In the genomic region with DNA sequence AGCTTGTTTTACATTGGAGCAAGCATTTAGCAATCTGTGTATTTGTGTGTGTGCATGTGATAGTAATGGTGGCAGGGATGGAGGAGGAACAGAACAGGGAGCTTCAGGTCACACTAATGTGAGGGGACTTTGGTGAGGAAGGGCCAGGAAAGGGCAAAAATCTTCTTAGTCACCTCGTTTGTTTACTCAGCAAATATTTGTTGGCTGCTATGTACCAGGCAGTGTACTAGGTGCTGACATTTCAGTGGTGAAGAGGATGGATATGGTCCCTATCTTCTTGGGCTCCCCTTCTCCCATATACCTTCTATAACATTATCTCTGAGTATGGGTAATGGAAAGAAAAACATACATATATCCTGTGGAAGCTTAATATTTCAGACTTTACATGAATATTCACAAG, we compare ENCODE assay signal across 10 cellular contexts. TPM values are rescaled to one million over a fixed set of nuclear protein-coding genes. Genes with fewer than 3 reads are reported as not detected.
DNase-seq lines count a peak whose midpoint lies in the region; ATAC-seq, FAIRE-seq and TF ChIP-seq lines count a peak whose summit lies in the region.
"Had no signal": no experiment of that assay in that cellular context is flagged by ENCODE, and none has a peak within 500 bp of the region (broad histone marks: within the 10 kb centered on the region; RNA-seq: fewer than 3 reads in every experiment).

No MANE protein-coding gene starts in this region.

- H4K5ac ChIP-seq in IMR-90 (ENCODE audit: low read depth, low read length): peak overlapping the region; percentile 32

- FAIRE-seq in D721Med (lab: Jason Lieb, UNC): no peak

- intact Hi-C loops in IMR-90 (cut with micrococcal nuclease): no loop called here

- no peak for TF ChIP-seq RAD21 in IMR-90 (IDR thresholded peaks at IDR 0.05; ENCODE audit: low read length)

- in situ Hi-C loops in IMR-90 (cut with MboI; ENCODE audit: low sequenced_read_pairs): no loop called here

- peak overlapping the region; percentile 53; the same call in 1 of the 2 replicates for H3K18ac ChIP-seq in IMR-90 (ENCODE audit: low read depth, low read length)

- H2BK5ac ChIP-seq in IMR-90 (ENCODE audit: low read depth, low read length, poor library complexity, severe bottlenecking): peak overlapping the region; percentile 80

- H3K4me2 ChIP-seq in IMR-90 (ENCODE audit: low read depth, low read length): peak overlapping the region; percentile 86; the same call in 1 of the 2 replicates

- peak overlapping the region; percentile 59 for H2BK20ac ChIP-seq in IMR-90 (ENCODE audit: low read depth, low read length)

- TF ChIP-seq CTCF in IMR-90 (conservative IDR thresholded peaks at IDR 0.05; ENCODE audit: low read depth, low read length) (no peak), D721Med (IDR thresholded peaks at IDR 0.05; ENCODE audit: insufficient read depth, missing control alignments) (no peak)

- no peaks in the 10 kb centered on the region for H4K20me1 ChIP-seq in IMR-90 (ENCODE audit: insufficient read depth, low read length)

- H2AK9ac ChIP-seq in IMR-90 (replicated peaks; ENCODE audit: low read depth, low read length, poor library complexity): peak overlapping the region; percentile 22

- CTCF ChIA-PET in activated CD8-positive, alpha-beta memory T cell treated with anti-CD3 and anti-CD28 coated beads, Interleukin-2, amount 10 ng/mL, durations not matched to agents 7 days and 5 days (lab: Charles Lee): interaction anchor here (0.8 to 1.7 kb wide), 2 partner anchors 47 to 344 kb away, joined by 3 to 4 read pairs; a partner anchor contains a TSS
- CTCF ChIA-PET in IMR-90 (lab: Yijun Ruan, JAX): interaction anchor here (1.0 kb wide), 1 partner anchor 21 kb away, joined by 5 read pairs; no protein-coding TSS in a partner anchor

- H3K23ac ChIP-seq in IMR-90 (ENCODE audit: low read depth, low read length): peak overlapping the region; percentile 15; the same call in 1 of the 2 replicates

- H3K4me1 Mint-ChIP-seq in activated CD8-positive, alpha-beta memory T cell treated with anti-CD3 and anti-CD28 coated beads, Interleukin-2, amount 10 ng/mL, durations not matched to agents 7 days and 5 days: peaks cover 22% of the 10 kb centered on the region
- peaks cover 0 to 3% of the 10 kb centered on the region in 2 donors for H3K4me1 Mint-ChIP-seq in effector memory CD8-positive, alpha-beta T cell (ENCODE audit: low read depth in 2 of 2)

- DNase-seq in activated CD8-positive, alpha-beta memory T cell treated with anti-CD3 and anti-CD28 coated beads, Interleukin-2, amount 10 ng/mL, durations not matched to agents 7 days and 5 days: no peak
- DNase-seq in activated CD8-positive, alpha-beta memory T cell treated with anti-CD3 and anti-CD28 coated beads, Interleukin-2, amount 50 U/mL, for 48 hours: no peak
- DNase-seq in IMR-90: no peak
- no peak for DNase-seq in epithelial cell of prostate (ENCODE audit: low read depth, low spot score)
- DNase-seq in SKM-1 treated with dmso at 0.1 percent for 144 hours (lab: John Stamatoyannopoulos, UW; ENCODE audit: unreplicated experiment): no peak
- no peak for DNase-seq in effector memory CD8-positive, alpha-beta T cell
- no peak for DNase-seq in D721Med (ENCODE audit: insufficient read length, low spot score)
- DNase-seq: activated gamma-delta T cell treated with Interleukin-2 at 50 U/mL for 16 hours, NCI-H146 had no signal

- H3K4me3 ChIP-seq in IMR-90 (ENCODE audit: insufficient read depth, low read depth, low read length): no peak overlapping the region
- H3K4me3 ChIP-seq in urinary bladder (ENCODE audit: low read depth, low read length): no peak overlapping the region

- no peak overlapping the region for H3K56ac ChIP-seq in IMR-90 (ENCODE audit: extremely low read depth, insufficient read depth, low read length)

- H2AFZ ChIP-seq in IMR-90 (replicated peaks; ENCODE audit: low read length, poor library complexity): peak overlapping the region; percentile 40

- dilution Hi-C loops in IMR-90 (cut with HindIII; ENCODE audit: low sequenced_read_pairs, unreplicated experiment): no loop called here

- no peaks in the 10 kb centered on the region for H3K9me3 Mint-ChIP-seq in activated CD8-positive, alpha-beta memory T cell treated with anti-CD3 and anti-CD28 coated beads, Interleukin-2, amount 10 ng/mL, durations not matched to agents 7 days and 5 days (ENCODE audit: low read depth)
- peaks cover 0 to 3% of the 10 kb centered on the region in 2 donors for H3K9me3 Mint-ChIP-seq in effector memory CD8-positive, alpha-beta T cell

- peak overlapping the region; percentile 63; the same call in 1 of the 2 replicates for H2AK5ac ChIP-seq in IMR-90 (ENCODE audit: low read depth, low read length)

- no peaks in the 10 kb centered on the region for H3K79me1 ChIP-seq in IMR-90 (ENCODE audit: low read depth in 1 of 2, low read length in 2 of 2)

- H4K91ac ChIP-seq in IMR-90 (ENCODE audit: insufficient read depth, low read depth, low read length): peak overlapping the region; percentile 65; the same call in 1 of the 2 replicates

- no TSS peak for BruUV-seq in IMR-90 (replicated peaks; lab: Mats Ljungman, UMichigan)

- H3K27ac Mint-ChIP-seq in activated CD8-positive, alpha-beta memory T cell treated with anti-CD3 and anti-CD28 coated beads, Interleukin-2, amount 10 ng/mL, durations not matched to agents 7 days and 5 days: peak overlapping the region; percentile 92
- no peak overlapping the region for H3K27ac Mint-ChIP-seq in effector memory CD8-positive, alpha-beta T cell

- peaks cover 6% of the 10 kb centered on the region for H3K9me1 ChIP-seq in IMR-90 (ENCODE audit: insufficient read depth, low read length)

- H3K4me1 ChIP-seq in IMR-90 (ENCODE audit: control insufficient read depth, insufficient read depth, low read length) (peaks cover 4% of the 10 kb centered on the region), urinary bladder (ENCODE audit: insufficient read depth) (no peaks in the 10 kb centered on the region)

- H3K27me3 ChIP-seq in IMR-90 (ENCODE audit: control insufficient read depth, insufficient read depth, low read length): no peaks in the 10 kb centered on the region; the same call in 1 of the 2 replicates

- H3K9me3 ChIP-seq in IMR-90 (ENCODE audit: control insufficient read depth, insufficient read depth, low read length): no peaks in the 10 kb centered on the region

- peaks cover 4% of the 10 kb centered on the region for H3K36me3 Mint-ChIP-seq in activated CD8-positive, alpha-beta memory T cell treated with anti-CD3 and anti-CD28 coated beads, Interleukin-2, amount 10 ng/mL, durations not matched to agents 7 days and 5 days
- peaks cover 3% of the 10 kb centered on the region for H3K36me3 Mint-ChIP-seq in effector memory CD8-positive, alpha-beta T cell (ENCODE audit: insufficient read depth)

- peak overlapping the region; percentile 71 for H2BK120ac ChIP-seq in IMR-90 (ENCODE audit: low read depth, low read length)

- peak overlapping the region; percentile 50 for H3K14ac ChIP-seq in IMR-90 (replicated peaks; ENCODE audit: low read depth, low read length)

- H3K4me3 Mint-ChIP-seq in activated CD8-positive, alpha-beta memory T cell treated with anti-CD3 and anti-CD28 coated beads, Interleukin-2, amount 10 ng/mL, durations not matched to agents 7 days and 5 days: peak overlapping the region; percentile 73
- H3K4me3 Mint-ChIP-seq in effector memory CD8-positive, alpha-beta T cell: no peak overlapping the region

- POLR2A ChIA-PET in IMR-90 (lab: Charles Lee; ENCODE audit: unreplicated experiment): no interaction called here

- peak overlapping the region; percentile 43 for H3K27ac ChIP-seq in IMR-90 (ENCODE audit: insufficient read depth, low read length)
- H3K27ac ChIP-seq in epithelial cell of prostate: peak overlapping the region; percentile 89
- H3K27ac ChIP-seq in urinary bladder (ENCODE audit: low read depth): peak overlapping the region; percentile 45

- no peaks in the 10 kb centered on the region for H3K27me3 Mint-ChIP-seq in activated CD8-positive, alpha-beta memory T cell treated with anti-CD3 and anti-CD28 coated beads, Interleukin-2, amount 10 ng/mL, durations not matched to agents 7 days and 5 days
- H3K27me3 Mint-ChIP-seq in effector memory CD8-positive, alpha-beta T cell: peaks cover 0 to 5% of the 10 kb centered on the region in 2 donors

- no peaks in the 10 kb centered on the region for H3K36me3 ChIP-seq in IMR-90 (ENCODE audit: control insufficient read depth, insufficient read depth, low read length)
- H3K36me3 ChIP-seq in urinary bladder (ENCODE audit: insufficient read depth): no peaks in the 10 kb centered on the region

- no peak for ATAC-seq in activated CD8-positive, alpha-beta memory T cell treated with anti-CD3 and anti-CD28 coated beads, Interleukin-2, amount 10 ng/mL, durations not matched to agents 7 days and 5 days
- ATAC-seq in IMR-90 (ENCODE audit: low read depth): peak; percentile 10
- ATAC-seq in effector memory CD8-positive, alpha-beta T cell (replicated peaks): no peak

- WGBS in IMR-90 (ENCODE audit: extremely low coverage in 2 of 2, insufficient read length in 1 of 2), 2 experiments: no CpG with 5 or more reads among the region's 1 CpG
- 58% methylated on average over 1 of the region's 1 CpG for WGBS in urinary bladder

- H4K8ac ChIP-seq in IMR-90 (ENCODE audit: low read depth in 2 of 2, low read length in 2 of 2): peak overlapping the region; percentile 12 to 55; a peak in 3 of 4 replicates

- no peak for TF ChIP-seq POLR2A in IMR-90 (IDR thresholded peaks at IDR 0.05; ENCODE audit: low read depth, low read length)

- H2BK15ac ChIP-seq in IMR-90 (ENCODE audit: low read depth, low read length): peak overlapping the region; percentile 48; the same call in 1 of the 3 replicates

- H3K9ac ChIP-seq in IMR-90 (ENCODE audit: low read depth, low read length): no peak overlapping the region

- H3K4ac ChIP-seq in IMR-90 (ENCODE audit: low read depth, low read length): peak overlapping the region; percentile 57

TF ChIP-seq in IMR-90, 13 proteins besides CTCF, POLR2A, EP300 and RAD21:
- TF ChIP-seq RCOR1 (IDR thresholded peaks at IDR 0.05; ENCODE audit: insufficient replicate concordance, low read length) (no peak), MAFK (IDR thresholded peaks at IDR 0.05; ENCODE audit: low read depth, low read length) (peak; percentile 45)

RNA-seq across cellular contexts. Expression of a gene that starts 48.5 kb away (rescaled TPM):
- 10 to 100 TPM; 29.0 to 31.6 TPM for total RNA-seq in activated CD8-positive, alpha-beta memory T cell treated with anti-CD3 and anti-CD28 coated beads, Interleukin-2, amount 10 ng/mL, durations not matched to agents 7 days and 5 days
- total RNA-seq in IMR-90 (2012; rRNA removed) (28.5 and 30.8 TPM in 2 replicates), urinary bladder (67.9 TPM)
- polyA plus RNA-seq in IMR-90 (2012; rRNA removed) (12.9 and 16.1 TPM in 2 replicates), urinary bladder (19.7 TPM)
- polyA plus RNA-seq in IMR-90 (2012; cell fraction: cytosol; rRNA removed): 6.8 and 9.5 TPM in 2 replicates
- 3.0 and 22.9 TPM in 2 replicates for polyA plus RNA-seq in IMR-90 (2012; cell fraction: nucleus; rRNA removed; ENCODE audit: low replicate concordance)
